Comparison of ENCODE assay signal across 9 cellular contexts in genomic region chr14:52951730-52952481, GRCh38. TPM values are rescaled to one million over a fixed set of nuclear protein-coding genes. Genes with fewer than 3 reads are reported as not detected.
DNase-seq lines count a peak whose midpoint lies in the region; ATAC-seq and TF ChIP-seq lines count a peak whose summit lies in the region.
"Had no signal": no experiment of that assay in that cellular context is flagged by ENCODE, and none has a peak within 500 bp of the region (broad histone marks: within the 10 kb centered on the region; RNA-seq: fewer than 3 reads in every experiment).

No MANE protein-coding gene starts in this region.

- TF ChIP-seq EP300 in neural cell (conservative IDR thresholded peaks at IDR 0.05; ENCODE audit: poor library complexity, severe bottlenecking) = no peak

- H3K79me2 ChIP-seq in neural cell (replicated peaks; ENCODE audit: insufficient read depth, low read length) = peaks cover 35% of the 10 kb centered on the region

- H3K9me2 ChIP-seq in neural cell (ENCODE audit: insufficient read depth, low read length) = no peaks in the 10 kb centered on the region

- H3K4me3 ChIP-seq in MG63 (peak overlapping the region; percentile 66), neural cell (ENCODE audit: low read length) (peak overlapping the region; percentile 83)

- H3K9me3 ChIP-seq in MG63 (no peaks in the 10 kb centered on the region), neural cell (ENCODE audit: low read length) (no peaks in the 10 kb centered on the region)
- H3K9me3 ChIP-seq: neutrophil had no signal

- H2AFZ ChIP-seq in neural cell (ENCODE audit: low read depth, low read length) = peak overlapping the region; percentile 73

- peaks cover 13% of the 10 kb centered on the region for H3K36me3 ChIP-seq in MG63
- H3K36me3 ChIP-seq in neural cell (ENCODE audit: insufficient read depth, low read length) = no peaks in the 10 kb centered on the region
- H3K36me3 ChIP-seq: neutrophil had no signal

- peaks cover 3% of the 10 kb centered on the region for H3F3A ChIP-seq in neural cell (ENCODE audit: insufficient read depth, low read length, poor library complexity, severe bottlenecking)

- H3K4me2 ChIP-seq in neural cell (ENCODE audit: low read length) = peak overlapping the region; percentile 93

- H4K20me1 ChIP-seq in neural cell (ENCODE audit: insufficient read depth) = no peaks in the 10 kb centered on the region

- peaks cover 10% of the 10 kb centered on the region for H3K36me3 Mint-ChIP-seq in activated T-helper 17 cell treated with anti-CD3 and anti-CD28 coated beads, Interleukin-2, amount 50 U/mL, for 72 hours (ENCODE audit: low read depth)

- TF ChIP-seq CTCF in neural cell (IDR thresholded peaks at IDR 0.05; ENCODE audit: poor library complexity, severe bottlenecking) = peak; percentile 55

- no peak overlapping the region for H3K27ac Mint-ChIP-seq in activated T-helper 17 cell treated with anti-CD3 and anti-CD28 coated beads, Interleukin-2, amount 50 U/mL, for 72 hours

- peak overlapping the region; percentile 87 for H3K9ac ChIP-seq in neural cell (ENCODE audit: low read length)

- H3K27me3 ChIP-seq in MG63 (no peaks in the 10 kb centered on the region), neural cell (ENCODE audit: insufficient read depth, low read depth, low read length) (no peaks in the 10 kb centered on the region)

- no peak for TF ChIP-seq POLR2A in GM18505 (IDR thresholded peaks at IDR 0.05; ENCODE audit: borderline replicate concordance, extremely low read depth, insufficient read depth, insufficient read length)

- no peak for TF ChIP-seq RAD21 in neural cell (conservative IDR thresholded peaks at IDR 0.05)

- H3K9me3 Mint-ChIP-seq in activated T-helper 17 cell treated with anti-CD3 and anti-CD28 coated beads, Interleukin-2, amount 50 U/mL, for 72 hours = no peaks in the 10 kb centered on the region

- peaks cover 15% of the 10 kb centered on the region for H3K4me1 Mint-ChIP-seq in activated T-helper 17 cell treated with anti-CD3 and anti-CD28 coated beads, Interleukin-2, amount 50 U/mL, for 72 hours

- DNase-seq in NCI-H146 (lab: John Stamatoyannopoulos, UW) (peak; percentile 37), NCI-H146 treated with DMSO at 0.1 percent for 48 hours (lab: John Stamatoyannopoulos, UW; ENCODE audit: unreplicated experiment) (no peak), MG63 (peak; percentile 69), foreskin melanocyte (peak; percentile 71), retina (no peak)

- H3K4me3 Mint-ChIP-seq in activated T-helper 17 cell treated with anti-CD3 and anti-CD28 coated beads, Interleukin-2, amount 50 U/mL, for 72 hours = peak overlapping the region; percentile 65

- no peak for ATAC-seq in activated T-helper 17 cell treated with anti-CD3 and anti-CD28 coated beads, Interleukin-2, amount 50 U/mL, for 72 hours (replicated peaks)
- no peak for ATAC-seq in GM18505 (IDR thresholded peaks at IDR 0.05; ENCODE audit: unreplicated experiment)

- peak overlapping the region; percentile 76 for H3K27ac ChIP-seq in neural cell (ENCODE audit: low read length)
- H3K27ac ChIP-seq: neutrophil had no signal

- H3K27me3 Mint-ChIP-seq in activated T-helper 17 cell treated with anti-CD3 and anti-CD28 coated beads, Interleukin-2, amount 50 U/mL, for 72 hours = peaks cover 32% of the 10 kb centered on the region

TF ChIP-seq in neural cell, 6 proteins besides CTCF, POLR2A, EP300 and RAD21:
- TF ChIP-seq REST (IDR thresholded peaks at IDR 0.05; ENCODE audit: borderline replicate concordance) = no peak
- no peak for TF ChIP-seq SMC3 (conservative IDR thresholded peaks at IDR 0.05; ENCODE audit: poor library complexity)
- TF ChIP-seq TAF1 (IDR thresholded peaks at IDR 0.05; ENCODE audit: low read depth) = no peak

RNA-seq across cellular contexts. Expression of gene FERMT2, which starts 1.1 kb away (rescaled TPM):
- total RNA-seq in MG63 (2014; rRNA removed; shearing (Covaris generic); ENCODE audit: low replicate concordance) = 67.7 and 87.8 TPM in 2 replicates
- total RNA-seq in activated T-helper 17 cell treated with anti-CD3 and anti-CD28 coated beads, Interleukin-2, amount 50 U/mL, for 72 hours = 1 to 10 TPM; 1.3 to 5.0 TPM
- polyA plus RNA-seq in neural cell = 58.1 and 59.6 TPM in 2 replicates
- 49.9 and 53.6 TPM in 2 replicates for polyA minus RNA-seq in neural cell

Comparison
In these comparisons a context has a peak if more than half of its experiments do, and no peak if none do; other contexts are left out.
1. DNase-seq: peak in NCI-H146 (single experiment), MG63 (single experiment) and foreskin melanocyte (single experiment); none in NCI-H146 treated with DMSO at 0.1 percent for 48 hours (single experiment) and retina (single experiment).
2. RNA of gene FERMT2, which starts 1.1 kb away (total RNA-seq): 67.7 to 87.8 TPM in MG63; 1.3 to 5.0 TPM in activated T-helper 17 cell treated with anti-CD3 and anti-CD28 coated beads, Interleukin-2, amount 50 U/mL, for 72 hours; every median in the first group is over 10 times any median in the second.